In genomic region chr7:4237296-4238235, GRCh38 we compare ENCODE assay signal across 20 cellular contexts.
DNase-seq lines count a peak whose midpoint lies in the region; ATAC-seq, FAIRE-seq and TF ChIP-seq lines count a peak whose summit lies in the region.
"Had no signal": no experiment of that assay in that cellular context is flagged by ENCODE, and none has a peak within 500 bp of the region (broad histone marks: within the 10 kb centered on the region; RNA-seq: fewer than 3 reads in every experiment).

No MANE protein-coding gene starts in this region.

- peaks cover 17% of the 10 kb centered on the region for H3K27me3 Mint-ChIP-seq in glutamatergic neuron (ENCODE audit: unreplicated experiment)
- H3K27me3 Mint-ChIP-seq: CD4-positive, CD25-positive, alpha-beta regulatory T cell had no signal

- DNase-seq in A172 (ENCODE audit: low spot score) = peak; percentile 49
- DNase-seq in HTR-8/SVneo (ENCODE audit: insufficient read length, low spot score) = no peak
- no peak for DNase-seq in glutamatergic neuron
- peak; percentile 35 for DNase-seq in sciatic nerve (ENCODE audit: low spot score)
- DNase-seq in cortex of kidney (lab: John Stamatoyannopoulos, UW) = no peak
- no peak for DNase-seq in activated CD8-positive, alpha-beta memory T cell treated with anti-CD3 and anti-CD28 coated beads for 24 hours
- no peak for DNase-seq in SHP77 (lab: John Stamatoyannopoulos, UW)
- DNase-seq: CD4-positive, CD25-positive, alpha-beta regulatory T cell; DND-41; H9; HFFc6; NCI-H1092; NCI-H1436 treated with DMSO at 0.1 percent for 48 hours; NCI-H1930; NCI-H345; NCI-H524; PC-3; SIG-M5; SK-N-SH had no signal

- no peak for TF ChIP-seq CTCF in glutamatergic neuron (IDR thresholded peaks at IDR 0.05; ENCODE audit: partially characterized antibody, unreplicated experiment)

- peak overlapping the region; percentile 22 for H3K27ac Mint-ChIP-seq in glutamatergic neuron (ENCODE audit: unreplicated experiment)
- H3K27ac Mint-ChIP-seq: CD4-positive, CD25-positive, alpha-beta regulatory T cell; HFFc6 had no signal

- intact Hi-C loops in sciatic nerve (cut with DNase I) = loop anchor here (1.0 to 5.0 kb wide), 2 partner anchors 50 to 1990 kb away; no protein-coding TSS in a partner anchor

- peaks cover 8% of the 10 kb centered on the region for H3K36me3 Mint-ChIP-seq in glutamatergic neuron (ENCODE audit: unreplicated experiment)
- H3K36me3 Mint-ChIP-seq: CD4-positive, CD25-positive, alpha-beta regulatory T cell had no signal

- peaks cover 11% of the 10 kb centered on the region for H3K9me3 Mint-ChIP-seq in glutamatergic neuron (ENCODE audit: unreplicated experiment)
- H3K9me3 Mint-ChIP-seq: H9 had no signal

- peaks cover 9% of the 10 kb centered on the region for H3K4me1 Mint-ChIP-seq in glutamatergic neuron (ENCODE audit: low read depth, unreplicated experiment)

- peak; percentile 80 for FAIRE-seq in HTR-8/SVneo (lab: Jason Lieb, UNC)
- FAIRE-seq: GM12891 had no signal

- ATAC-seq in sciatic nerve = no peak
- ATAC-seq: PC-3 had no signal

- H3K4me3 Mint-ChIP-seq in glutamatergic neuron (ENCODE audit: unreplicated experiment) = no peak overlapping the region
- H3K4me3 Mint-ChIP-seq: CD4-positive, CD25-positive, alpha-beta regulatory T cell; H9; HFFc6 had no signal

Comparison
In these comparisons a context has a peak if more than half of its experiments do, and no peak if none do; other contexts are left out.
1. DNase-seq: peak in A172 (single experiment) and sciatic nerve (single experiment); none in HTR-8/SVneo (single experiment), glutamatergic neuron (single experiment), cortex of kidney (single experiment), activated CD8-positive, alpha-beta memory T cell treated with anti-CD3 and anti-CD28 coated beads for 24 hours (single experiment) and SHP77 (0 of 2).